ENCODE assay signal across 38 cellular contexts in genomic region chr20:63035284-63036185, GRCh38. TPM values are rescaled to one million over a fixed set of nuclear protein-coding genes. Genes with fewer than 3 reads are reported as not detected.
A peak's percentile ranks its signal among the peaks of the same experiment; 100 is the strongest.
DNase-seq lines count a peak whose midpoint lies in the region; ATAC-seq, FAIRE-seq and TF ChIP-seq lines count a peak whose summit lies in the region.
"Had no signal": no experiment of that assay in that cellular context is flagged by ENCODE, and none has a peak within 500 bp of the region (broad histone marks: within the 10 kb centered on the region; RNA-seq: fewer than 3 reads in every experiment).

No MANE protein-coding gene starts in this region.

- TF ChIP-seq POLR2A in GM19193 (IDR thresholded peaks at IDR 0.05; ENCODE audit: extremely low read depth, insufficient read depth, insufficient read length) (peak; percentile 12), GM12878 (IDR thresholded peaks at IDR 0.05; ENCODE audit: low read depth, low read length) (0 out of 2 replicates have a peak, but pooled peaks have one; percentile 15)

- H4K20me1 ChIP-seq in BLaER1 (no peaks in the 10 kb centered on the region), GM12878 (ENCODE audit: control insufficient read depth, insufficient read depth) (no peaks in the 10 kb centered on the region)

- no peaks in the 10 kb centered on the region for H3K79me2 ChIP-seq in GM12878 (ENCODE audit: control insufficient read depth, insufficient read depth, low read length)
- H3K79me2 ChIP-seq: parathyroid adenoma had no signal

- H3K27me3 ChIP-seq in BLaER1 (no peaks in the 10 kb centered on the region), GM12878 (replicated peaks in 1 of 2; ENCODE audit: control insufficient read depth in 2 of 2, insufficient read depth in 2 of 2, low read length in 1 of 2) (no peaks in the 10 kb centered on the region)
- H3K27me3 ChIP-seq: thyroid gland had no signal

- no peak overlapping the region for H2AFZ ChIP-seq in GM12878 (ENCODE audit: control insufficient read depth, low read depth, low read length)
- H2AFZ ChIP-seq: neural progenitor cell, parathyroid adenoma had no signal

- TF ChIP-seq RAD21 in GM12878 (IDR thresholded peaks at IDR 0.05; ENCODE audit: insufficient read depth, low read depth, low read length), result no peak

- FAIRE-seq in GM12878 (lab: Jason Lieb, UNC), result no peak
- FAIRE-seq: endometrium, keratinocyte had no signal

- in situ Hi-C loops in GM12878 (cut with MboI), result no loop called here

- H3K4me3 ChIP-seq in BLaER1 (no peak overlapping the region), GM12878 (no peak overlapping the region), mucosa of descending colon (no peak overlapping the region)
- H3K4me3 ChIP-seq: dorsolateral prefrontal cortex, esophagus muscularis mucosa, heart left ventricle, neural progenitor cell, stomach, thyroid gland had no signal

- BruUV-seq in GM12878 (replicated peaks; lab: Mats Ljungman, UMichigan), result no TSS peak

- DNase-seq in GM12878 (ENCODE audit: low read depth, low spot score), result no peak
- DNase-seq in mucosa of descending colon, result peak in 2 of 3 donors; percentile 9 to 33
- no peak for DNase-seq in NCI-H1105 (lab: John Stamatoyannopoulos, UW)
- no peak for DNase-seq in D341Med (ENCODE audit: low spot score)
- DNase-seq: ACHN; activated CD4-positive, alpha-beta T cell treated with anti-CD3 and anti-CD28 coated beads, Interleukin-2, amount 50 U/mL, for 48 hours; activated CD4-positive, CD25-positive, alpha-beta regulatory T cell treated with anti-CD3 and anti-CD28 coated beads, Interleukin-2, amount 50 U/mL, for 72 hours; activated T-cell treated with anti-CD3 and anti-CD28 coated beads, Interleukin-2, amount 50 U/mL, for 72 hours; amniotic stem cell; brain microvascular endothelial cell; COR-L47; foreskin fibroblast; GDM1; GOT3; KG1; MM.1S; NCI-H1417; NCI-H2029; NCI-H524 treated with DMSO at 0.1 percent for 48 hours; NK-92 treated with Interleukin-12 subunit alpha and Interleukin-12 subunit beta, amount 100 ng/mL, for 24 hours; PC-3; SHP77; stimulated activated CD8-positive, alpha-beta memory T cell treated with anti-CD3 and anti-CD28 coated beads, Interleukin-4, amount 100 ng/mL, for 48 hours; stomach; thyroid gland had no signal

- H3K9ac ChIP-seq in BLaER1 (no peak overlapping the region), GM12878 (ENCODE audit: control insufficient read depth, insufficient read depth, low read length) (no peak overlapping the region)
- H3K9ac ChIP-seq: neural progenitor cell, parathyroid adenoma had no signal

- no peaks in the 10 kb centered on the region; the same call in 1 of the 2 replicates for H3K9me3 ChIP-seq in BLaER1
- H3K9me3 ChIP-seq in GM12878 (replicated peaks; ENCODE audit: control insufficient read depth, insufficient read depth, low read length), result no peaks in the 10 kb centered on the region
- H3K9me3 ChIP-seq in mucosa of descending colon, result no peaks in the 10 kb centered on the region
- H3K9me3 ChIP-seq: esophagus muscularis mucosa, heart left ventricle, stomach, thyroid gland had no signal

- CTCF ChIA-PET in GM12878 (lab: Yijun Ruan, JAX), result no interaction called here

- WGBS in GM12878 (ENCODE audit: insufficient coverage, insufficient replicate concordance, low lambda C conversion rate, missing lambda C conversion rate), result 78% methylated on average over 35 of the region's 35 CpGs

- RAD21 ChIA-PET in GM12878 (lab: Charles Lee; ENCODE audit: unreplicated experiment), result no interaction called here

- H3K27ac ChIP-seq in BLaER1, result 0 out of 2 replicates have a peak overlapping the region, but pooled peaks have one; percentile 9
- H3K27ac ChIP-seq in GM12878 (ENCODE audit: control insufficient read depth, insufficient read depth), result no peak overlapping the region
- H3K27ac ChIP-seq: brain microvascular endothelial cell, dorsolateral prefrontal cortex, esophagus muscularis mucosa, heart left ventricle, neural progenitor cell, parathyroid adenoma, stomach, thyroid gland had no signal

- H3K4me1 ChIP-seq in BLaER1 (peaks cover 67% of the 10 kb centered on the region), GM12878 (ENCODE audit: control insufficient read depth, insufficient read depth, low read length) (0 out of 2 replicates have a peak, but pooled peaks cover 3% of the 10 kb centered on the region), mucosa of descending colon (ENCODE audit: low read depth) (no peaks in the 10 kb centered on the region)
- H3K4me1 ChIP-seq: parathyroid adenoma, thyroid gland had no signal

- POLR2A ChIA-PET in GM12878 (lab: Charles Lee), result no interaction called here

- ATAC-seq in GM12878, result no peak
- no peak for ATAC-seq in mucosa of descending colon
- no peak for ATAC-seq in HG02970 (IDR thresholded peaks at IDR 0.05; ENCODE audit: low FRiP score, unreplicated experiment)
- ATAC-seq: activated T-cell treated with anti-CD3 and anti-CD28 coated beads, Interleukin-2, amount 50 U/mL, for 72 hours; PC-3 had no signal

- H3K4me2 ChIP-seq in BLaER1 (no peak overlapping the region), GM12878 (ENCODE audit: control insufficient read depth, insufficient read depth) (no peak overlapping the region)
- H3K4me2 ChIP-seq: neural progenitor cell had no signal

- H3K36me3 ChIP-seq in BLaER1 (no peaks in the 10 kb centered on the region), GM12878 (ENCODE audit: control insufficient read depth in 2 of 2, insufficient read depth in 2 of 2, low read length in 1 of 2) (no peaks in the 10 kb centered on the region), mucosa of descending colon (ENCODE audit: low read depth) (no peaks in the 10 kb centered on the region)
- H3K36me3 ChIP-seq: brain microvascular endothelial cell, esophagus muscularis mucosa, heart left ventricle, neural progenitor cell, stomach, thyroid gland had no signal

- intact Hi-C loops in GM12878 (cut with micrococcal nuclease; ENCODE audit: unreplicated experiment) (no loop called here), mucosa of descending colon (cut with DNase I, micrococcal nuclease) (no loop called here)

- SMC1A ChIA-PET in GM12878 (lab: Charles Lee; ENCODE audit: uncharacterized antibody, unreplicated experiment), result no interaction called here

- no peak for TF ChIP-seq CTCF in GM12878 (IDR thresholded peaks at IDR 0.05 in 2 of 3, conservative IDR thresholded peaks at IDR 0.05 in 1 of 3; ENCODE audit: control insufficient read depth in 2 of 3, extremely low read depth in 1 of 3, insufficient read depth in 1 of 3, low read depth in 3 of 3, low read length in 3 of 3)
- TF ChIP-seq CTCF in mucosa of descending colon (IDR thresholded peaks at IDR 0.05), result no peak

- TF ChIP-seq EP300 in GM12878 (IDR thresholded peaks at IDR 0.05; ENCODE audit: borderline replicate concordance in 1 of 2, control insufficient read depth in 1 of 2, low read depth in 2 of 2, low read length in 2 of 2), result no peak

TF ChIP-seq in GM12878, 131 proteins besides CTCF, POLR2A, EP300 and RAD21:
- TF ChIP-seq SP1 (IDR thresholded peaks at IDR 0.05; ENCODE audit: low read depth, low read length) (no peak), POLR2AphosphoS2 (IDR thresholded peaks at IDR 0.05; ENCODE audit: low read depth, low read length) (peak; percentile 19; the same call in 1 of the 2 replicates), HDAC6 (IDR thresholded peaks at IDR 0.05; ENCODE audit: unreplicated experiment) (no peak), HSF1 (IDR thresholded peaks at IDR 0.05; ENCODE audit: low read depth, low read length) (no peak)

RNA-seq across cellular contexts. Expression of gene BHLHE23, which starts 28.8 kb away (rescaled TPM):
- 0.69 TPM in 1 of 2 replicates, not detected in the other for total RNA-seq in GM12878 (2013; cell fraction: nucleolus; rRNA removed)
- total RNA-seq in GM12878 (2014; rRNA removed) (not detected in 2 replicates), GM12878 (2014; rRNA removed; fragmentation: Illumina TruSeq; extraction: Trizol) (not detected in 2 replicates), GM12878 (2021) (0.33 TPM in 1 of 2 replicates, not detected in the other), mucosa of descending colon (not detected)
- not detected for polyA plus RNA-seq in GM12878 (2011; ENCODE audit: low read depth)
- polyA plus RNA-seq in GM12878 (2011; rRNA removed) (not detected in 2 replicates), GM12878 (2014; fragmentation: Illumina TruSeq; extraction: Trizol) (not detected in 2 replicates), GM12878 (2014; fragmentation: Nextera tagmentation; extraction: Ambion mirVana) (not detected), GM12878 (2014; rRNA removed) (0.28 TPM in 1 of 2 replicates, not detected in the other), GM12878 (2016; fragmentation: Nextera tagmentation; extraction: Ambion mirVana) (not detected)
- 0.07 TPM in 1 of 2 replicates, not detected in the other for polyA plus RNA-seq in GM12878 (2011; cell fraction: cytosol; rRNA removed)
- polyA plus RNA-seq in GM12878 (2011; cell fraction: nucleus; rRNA removed), result 0.28 and 0.40 TPM in 2 replicates
- 0.11 TPM in 1 of 2 replicates, not detected in the other for polyA plus RNA-seq in GM12878 (2012)
- polyA minus RNA-seq in GM12878 (2011; rRNA and poly(A)+ RNA removed), result not detected in 2 replicates
- polyA minus RNA-seq in GM12878 (2011; cell fraction: cytosol; rRNA and poly(A)+ RNA removed), result not detected in 2 replicates
- polyA minus RNA-seq in GM12878 (2011; cell fraction: nucleus; rRNA and poly(A)+ RNA removed), result not detected in 2 replicates
- total RNA-seq: activated T-cell treated with anti-CD3 and anti-CD28 coated beads, Interleukin-2, amount 50 U/mL, for 72 hours; cerebellum; dorsolateral prefrontal cortex; esophagus muscularis mucosa; heart left ventricle; lung microvascular endothelial cell; PC-3; thyroid gland had no signal
- polyA plus RNA-seq: BJ, heart left ventricle, keratinocyte, stomach had no signal

Comparison
In these comparisons a context has a peak if more than half of its experiments do, and no peak if none do; other contexts are left out.
1. DNase-seq: peak in mucosa of descending colon (2 of 3); none in GM12878 (single experiment), NCI-H1105 (single experiment) and D341Med (single experiment).